Comparison of ENCODE assay signal across 1 cellular context in the genomic region with DNA sequence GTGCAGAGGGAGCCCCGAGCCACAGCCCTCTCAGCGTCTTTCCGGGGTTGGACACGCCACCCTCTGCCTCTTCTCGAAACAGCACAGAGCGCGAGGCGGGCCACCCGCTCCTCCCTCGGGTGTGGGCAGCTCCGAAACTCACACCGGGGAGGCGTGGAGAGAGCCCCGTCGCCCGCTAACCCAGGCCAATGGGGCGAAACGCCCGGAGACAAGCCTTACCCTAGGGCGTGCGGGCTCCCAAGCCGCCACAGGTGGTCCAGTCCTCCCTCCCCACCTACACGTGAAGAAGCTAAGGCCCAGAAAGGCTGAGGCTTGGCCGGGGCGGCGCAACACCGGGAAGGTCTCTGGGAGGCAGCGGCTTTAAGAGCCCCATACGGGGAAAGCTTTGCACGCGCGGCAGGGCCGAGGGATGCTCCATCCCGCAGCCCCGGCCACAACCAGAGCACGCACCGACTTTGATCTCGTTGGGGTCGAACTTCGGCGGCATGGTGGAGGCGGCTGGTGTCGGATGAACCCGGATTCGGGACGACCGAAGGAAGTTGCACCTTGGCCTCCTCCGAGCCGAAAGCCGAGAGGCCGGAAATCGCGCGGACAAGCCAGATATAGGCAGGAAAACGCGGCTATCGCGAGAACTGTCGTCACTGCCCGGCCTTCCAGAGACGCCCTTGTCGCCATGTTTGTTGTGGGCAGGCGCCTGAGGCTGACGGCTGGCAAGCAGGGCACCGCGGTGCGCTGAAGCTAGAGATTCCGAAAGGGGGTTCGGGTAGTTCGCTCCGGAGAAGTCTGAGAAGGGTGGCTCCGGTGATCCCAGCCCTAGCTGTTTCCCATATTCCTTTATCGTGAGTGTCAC.
TF ChIP-seq lines count a peak whose summit lies in the region.

A gene (plus strand): TSS at position 680 of the 850 bp plus-strand sequence. CDS start 3,018 bp downstream, outside the sequence.
A gene (minus strand): TSS at position 576 of the 850 bp plus-strand sequence. CDS start 89 bp downstream, at position 487.

TF ChIP-seq in HEK293, 187 proteins besides CTCF, POLR2A, EP300 and RAD21 (continued from another document and continues in another):
- TF ChIP-seq, protein P1, sequence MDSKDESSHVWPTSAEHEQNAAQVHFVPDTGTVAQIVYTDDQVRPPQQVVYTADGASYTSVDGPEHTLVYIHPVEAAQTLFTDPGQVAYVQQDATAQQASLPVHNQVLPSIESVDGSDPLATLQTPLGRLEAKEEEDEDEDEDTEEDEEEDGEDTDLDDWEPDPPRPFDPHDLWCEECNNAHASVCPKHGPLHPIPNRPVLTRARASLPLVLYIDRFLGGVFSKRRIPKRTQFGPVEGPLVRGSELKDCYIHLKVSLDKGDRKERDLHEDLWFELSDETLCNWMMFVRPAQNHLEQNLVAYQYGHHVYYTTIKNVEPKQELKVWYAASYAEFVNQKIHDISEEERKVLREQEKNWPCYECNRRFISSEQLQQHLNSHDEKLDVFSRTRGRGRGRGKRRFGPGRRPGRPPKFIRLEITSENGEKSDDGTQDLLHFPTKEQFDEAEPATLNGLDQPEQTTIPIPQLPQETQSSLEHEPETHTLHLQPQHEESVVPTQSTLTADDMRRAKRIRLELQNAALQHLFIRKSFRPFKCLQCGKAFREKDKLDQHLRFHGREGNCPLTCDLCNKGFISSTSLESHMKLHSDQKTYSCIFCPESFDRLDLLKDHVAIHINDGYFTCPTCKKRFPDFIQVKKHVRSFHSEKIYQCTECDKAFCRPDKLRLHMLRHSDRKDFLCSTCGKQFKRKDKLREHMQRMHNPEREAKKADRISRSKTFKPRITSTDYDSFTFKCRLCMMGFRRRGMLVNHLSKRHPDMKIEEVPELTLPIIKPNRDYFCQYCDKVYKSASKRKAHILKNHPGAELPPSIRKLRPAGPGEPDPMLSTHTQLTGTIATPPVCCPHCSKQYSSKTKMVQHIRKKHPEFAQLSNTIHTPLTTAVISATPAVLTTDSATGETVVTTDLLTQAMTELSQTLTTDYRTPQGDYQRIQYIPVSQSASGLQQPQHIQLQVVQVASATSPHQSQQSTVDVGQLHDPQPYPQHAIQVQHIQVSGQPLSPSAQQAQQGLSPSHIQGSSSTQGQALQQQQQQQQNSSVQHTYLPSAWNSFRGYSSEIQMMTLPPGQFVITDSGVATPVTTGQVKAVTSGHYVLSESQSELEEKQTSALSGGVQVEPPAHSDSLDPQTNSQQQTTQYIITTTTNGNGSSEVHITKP (tag by site-specific recombination; IDR thresholded peaks at IDR 0.05) = peak; percentile 79
- TF ChIP-seq HOXA7 (CRISPR knock-in tag; IDR thresholded peaks at IDR 0.05; ENCODE audit: borderline replicate concordance) = no peak
- TF ChIP-seq, protein P2, sequence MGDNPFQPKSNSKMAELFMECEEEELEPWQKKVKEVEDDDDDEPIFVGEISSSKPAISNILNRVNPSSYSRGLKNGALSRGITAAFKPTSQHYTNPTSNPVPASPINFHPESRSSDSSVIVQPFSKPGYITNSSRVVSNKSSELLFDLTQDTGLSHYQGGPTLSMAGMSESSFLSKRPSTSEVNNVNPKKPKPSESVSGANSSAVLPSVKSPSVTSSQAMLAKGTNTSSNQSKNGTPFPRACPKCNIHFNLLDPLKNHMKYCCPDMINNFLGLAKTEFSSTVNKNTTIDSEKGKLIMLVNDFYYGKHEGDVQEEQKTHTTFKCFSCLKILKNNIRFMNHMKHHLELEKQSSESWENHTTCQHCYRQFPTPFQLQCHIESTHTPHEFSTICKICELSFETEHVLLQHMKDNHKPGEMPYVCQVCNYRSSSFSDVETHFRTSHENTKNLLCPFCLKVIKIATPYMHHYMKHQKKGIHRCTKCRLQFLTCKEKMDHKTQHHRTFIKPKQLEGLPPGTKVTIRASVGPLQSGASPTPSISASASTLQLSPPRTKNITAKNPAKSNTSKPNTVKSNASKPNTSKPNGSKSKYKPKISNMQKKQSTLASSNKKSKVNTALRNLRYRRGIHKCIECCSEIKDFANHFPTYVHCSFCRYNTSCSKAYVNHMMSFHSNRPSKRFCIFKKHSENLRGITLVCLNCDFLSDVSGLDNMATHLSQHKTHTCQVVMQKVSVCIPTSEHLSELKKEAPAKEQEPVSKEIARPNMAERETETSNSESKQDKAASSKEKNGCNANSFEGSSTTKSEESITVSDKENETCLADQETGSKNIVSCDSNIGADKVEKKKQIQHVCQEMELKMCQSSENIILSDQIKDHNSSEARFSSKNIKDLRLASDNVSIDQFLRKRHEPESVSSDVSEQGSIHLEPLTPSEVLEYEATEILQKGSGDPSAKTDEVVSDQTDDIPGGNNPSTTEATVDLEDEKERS (tag by site-specific recombination; IDR thresholded peaks at IDR 0.05) = no peak
- TF ChIP-seq, protein P3, sequence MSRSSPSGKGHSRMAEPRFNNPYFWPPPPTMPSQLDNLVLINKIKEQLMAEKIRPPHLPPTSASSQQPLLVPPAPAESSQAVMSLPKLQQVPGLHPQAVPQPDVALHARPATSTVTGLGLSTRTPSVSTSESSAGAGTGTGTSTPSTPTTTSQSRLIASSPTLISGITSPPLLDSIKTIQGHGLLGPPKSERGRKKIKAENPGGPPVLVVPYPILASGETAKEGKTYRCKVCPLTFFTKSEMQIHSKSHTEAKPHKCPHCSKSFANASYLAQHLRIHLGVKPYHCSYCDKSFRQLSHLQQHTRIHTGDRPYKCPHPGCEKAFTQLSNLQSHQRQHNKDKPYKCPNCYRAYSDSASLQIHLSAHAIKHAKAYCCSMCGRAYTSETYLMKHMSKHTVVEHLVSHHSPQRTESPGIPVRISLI (tag by site-specific recombination; IDR thresholded peaks at IDR 0.05) = no peak
- no peak for TF ChIP-seq ZNF549 (tag by site-specific recombination; IDR thresholded peaks at IDR 0.05)
- TF ChIP-seq, protein P4, sequence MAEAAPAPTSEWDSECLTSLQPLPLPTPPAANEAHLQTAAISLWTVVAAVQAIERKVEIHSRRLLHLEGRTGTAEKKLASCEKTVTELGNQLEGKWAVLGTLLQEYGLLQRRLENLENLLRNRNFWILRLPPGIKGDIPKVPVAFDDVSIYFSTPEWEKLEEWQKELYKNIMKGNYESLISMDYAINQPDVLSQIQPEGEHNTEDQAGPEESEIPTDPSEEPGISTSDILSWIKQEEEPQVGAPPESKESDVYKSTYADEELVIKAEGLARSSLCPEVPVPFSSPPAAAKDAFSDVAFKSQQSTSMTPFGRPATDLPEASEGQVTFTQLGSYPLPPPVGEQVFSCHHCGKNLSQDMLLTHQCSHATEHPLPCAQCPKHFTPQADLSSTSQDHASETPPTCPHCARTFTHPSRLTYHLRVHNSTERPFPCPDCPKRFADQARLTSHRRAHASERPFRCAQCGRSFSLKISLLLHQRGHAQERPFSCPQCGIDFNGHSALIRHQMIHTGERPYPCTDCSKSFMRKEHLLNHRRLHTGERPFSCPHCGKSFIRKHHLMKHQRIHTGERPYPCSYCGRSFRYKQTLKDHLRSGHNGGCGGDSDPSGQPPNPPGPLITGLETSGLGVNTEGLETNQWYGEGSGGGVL (tag by site-specific recombination; IDR thresholded peaks at IDR 0.05) = no peak
- TF ChIP-seq, protein P5, sequence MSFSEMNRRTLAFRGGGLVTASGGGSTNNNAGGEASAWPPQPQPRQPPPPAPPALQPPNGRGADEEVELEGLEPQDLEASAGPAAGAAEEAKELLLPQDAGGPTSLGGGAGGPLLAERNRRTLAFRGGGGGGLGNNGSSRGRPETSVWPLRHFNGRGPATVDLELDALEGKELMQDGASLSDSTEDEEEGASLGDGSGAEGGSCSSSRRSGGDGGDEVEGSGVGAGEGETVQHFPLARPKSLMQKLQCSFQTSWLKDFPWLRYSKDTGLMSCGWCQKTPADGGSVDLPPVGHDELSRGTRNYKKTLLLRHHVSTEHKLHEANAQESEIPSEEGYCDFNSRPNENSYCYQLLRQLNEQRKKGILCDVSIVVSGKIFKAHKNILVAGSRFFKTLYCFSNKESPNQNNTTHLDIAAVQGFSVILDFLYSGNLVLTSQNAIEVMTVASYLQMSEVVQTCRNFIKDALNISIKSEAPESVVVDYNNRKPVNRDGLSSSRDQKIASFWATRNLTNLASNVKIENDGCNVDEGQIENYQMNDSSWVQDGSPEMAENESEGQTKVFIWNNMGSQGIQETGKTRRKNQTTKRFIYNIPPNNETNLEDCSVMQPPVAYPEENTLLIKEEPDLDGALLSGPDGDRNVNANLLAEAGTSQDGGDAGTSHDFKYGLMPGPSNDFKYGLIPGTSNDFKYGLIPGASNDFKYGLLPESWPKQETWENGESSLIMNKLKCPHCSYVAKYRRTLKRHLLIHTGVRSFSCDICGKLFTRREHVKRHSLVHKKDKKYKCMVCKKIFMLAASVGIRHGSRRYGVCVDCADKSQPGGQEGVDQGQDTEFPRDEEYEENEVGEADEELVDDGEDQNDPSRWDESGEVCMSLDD (tag by site-specific recombination; IDR thresholded peaks at IDR 0.05) = peak; percentile 32
- TF ChIP-seq KLF9 (tag by site-specific recombination; IDR thresholded peaks at IDR 0.05; ENCODE audit: low read depth) = no peak; the same call in 1 of the 2 replicates
- TF ChIP-seq, protein P6, sequence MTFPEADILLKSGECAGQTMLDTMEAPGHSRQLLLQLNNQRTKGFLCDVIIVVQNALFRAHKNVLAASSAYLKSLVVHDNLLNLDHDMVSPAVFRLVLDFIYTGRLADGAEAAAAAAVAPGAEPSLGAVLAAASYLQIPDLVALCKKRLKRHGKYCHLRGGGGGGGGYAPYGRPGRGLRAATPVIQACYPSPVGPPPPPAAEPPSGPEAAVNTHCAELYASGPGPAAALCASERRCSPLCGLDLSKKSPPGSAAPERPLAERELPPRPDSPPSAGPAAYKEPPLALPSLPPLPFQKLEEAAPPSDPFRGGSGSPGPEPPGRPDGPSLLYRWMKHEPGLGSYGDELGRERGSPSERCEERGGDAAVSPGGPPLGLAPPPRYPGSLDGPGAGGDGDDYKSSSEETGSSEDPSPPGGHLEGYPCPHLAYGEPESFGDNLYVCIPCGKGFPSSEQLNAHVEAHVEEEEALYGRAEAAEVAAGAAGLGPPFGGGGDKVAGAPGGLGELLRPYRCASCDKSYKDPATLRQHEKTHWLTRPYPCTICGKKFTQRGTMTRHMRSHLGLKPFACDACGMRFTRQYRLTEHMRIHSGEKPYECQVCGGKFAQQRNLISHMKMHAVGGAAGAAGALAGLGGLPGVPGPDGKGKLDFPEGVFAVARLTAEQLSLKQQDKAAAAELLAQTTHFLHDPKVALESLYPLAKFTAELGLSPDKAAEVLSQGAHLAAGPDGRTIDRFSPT (tag by site-specific recombination; IDR thresholded peaks at IDR 0.05) = peak; percentile 71
- TF ChIP-seq ZNF239 (tag by site-specific recombination; IDR thresholded peaks at IDR 0.05) = 0 out of 2 replicates have a peak, but pooled peaks have one; percentile 40
- TF ChIP-seq ZNF555 (tag by site-specific recombination; conservative IDR thresholded peaks at IDR 0.05) = no peak
- TF ChIP-seq ZNF16 (tag by site-specific recombination; IDR thresholded peaks at IDR 0.05; ENCODE audit: low read depth) = no peak
- no peak; the same call in 1 of the 2 replicates for TF ChIP-seq ZNF664 (tag by site-specific recombination; IDR thresholded peaks at IDR 0.05)
- TF ChIP-seq, protein P7, sequence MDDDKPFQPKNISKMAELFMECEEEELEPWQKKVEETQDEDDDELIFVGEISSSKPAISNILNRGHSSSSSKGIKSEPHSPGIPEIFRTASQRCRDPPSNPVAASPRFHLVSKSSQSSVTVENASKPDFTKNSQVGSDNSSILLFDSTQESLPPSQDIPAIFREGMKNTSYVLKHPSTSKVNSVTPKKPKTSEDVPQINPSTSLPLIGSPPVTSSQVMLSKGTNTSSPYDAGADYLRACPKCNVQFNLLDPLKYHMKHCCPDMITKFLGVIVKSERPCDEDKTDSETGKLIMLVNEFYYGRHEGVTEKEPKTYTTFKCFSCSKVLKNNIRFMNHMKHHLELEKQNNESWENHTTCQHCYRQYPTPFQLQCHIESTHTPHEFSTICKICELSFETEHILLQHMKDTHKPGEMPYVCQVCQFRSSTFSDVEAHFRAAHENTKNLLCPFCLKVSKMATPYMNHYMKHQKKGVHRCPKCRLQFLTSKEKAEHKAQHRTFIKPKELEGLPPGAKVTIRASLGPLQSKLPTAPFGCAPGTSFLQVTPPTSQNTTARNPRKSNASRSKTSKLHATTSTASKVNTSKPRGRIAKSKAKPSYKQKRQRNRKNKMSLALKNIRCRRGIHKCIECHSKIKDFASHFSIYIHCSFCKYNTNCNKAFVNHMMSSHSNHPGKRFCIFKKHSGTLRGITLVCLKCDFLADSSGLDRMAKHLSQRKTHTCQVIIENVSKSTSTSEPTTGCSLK (tag by site-specific recombination; IDR thresholded peaks at IDR 0.05) = no peak
- TF ChIP-seq, protein P8, sequence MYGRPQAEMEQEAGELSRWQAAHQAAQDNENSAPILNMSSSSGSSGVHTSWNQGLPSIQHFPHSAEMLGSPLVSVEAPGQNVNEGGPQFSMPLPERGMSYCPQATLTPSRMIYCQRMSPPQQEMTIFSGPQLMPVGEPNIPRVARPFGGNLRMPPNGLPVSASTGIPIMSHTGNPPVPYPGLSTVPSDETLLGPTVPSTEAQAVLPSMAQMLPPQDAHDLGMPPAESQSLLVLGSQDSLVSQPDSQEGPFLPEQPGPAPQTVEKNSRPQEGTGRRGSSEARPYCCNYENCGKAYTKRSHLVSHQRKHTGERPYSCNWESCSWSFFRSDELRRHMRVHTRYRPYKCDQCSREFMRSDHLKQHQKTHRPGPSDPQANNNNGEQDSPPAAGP (tag by site-specific recombination; IDR thresholded peaks at IDR 0.05) = peak; percentile 81
- no peak for TF ChIP-seq ZNF558 (tag by site-specific recombination; IDR thresholded peaks at IDR 0.05)
- TF ChIP-seq ZNF791 (tag by site-specific recombination; IDR thresholded peaks at IDR 0.05) = no peak
- TF ChIP-seq, protein P9, sequence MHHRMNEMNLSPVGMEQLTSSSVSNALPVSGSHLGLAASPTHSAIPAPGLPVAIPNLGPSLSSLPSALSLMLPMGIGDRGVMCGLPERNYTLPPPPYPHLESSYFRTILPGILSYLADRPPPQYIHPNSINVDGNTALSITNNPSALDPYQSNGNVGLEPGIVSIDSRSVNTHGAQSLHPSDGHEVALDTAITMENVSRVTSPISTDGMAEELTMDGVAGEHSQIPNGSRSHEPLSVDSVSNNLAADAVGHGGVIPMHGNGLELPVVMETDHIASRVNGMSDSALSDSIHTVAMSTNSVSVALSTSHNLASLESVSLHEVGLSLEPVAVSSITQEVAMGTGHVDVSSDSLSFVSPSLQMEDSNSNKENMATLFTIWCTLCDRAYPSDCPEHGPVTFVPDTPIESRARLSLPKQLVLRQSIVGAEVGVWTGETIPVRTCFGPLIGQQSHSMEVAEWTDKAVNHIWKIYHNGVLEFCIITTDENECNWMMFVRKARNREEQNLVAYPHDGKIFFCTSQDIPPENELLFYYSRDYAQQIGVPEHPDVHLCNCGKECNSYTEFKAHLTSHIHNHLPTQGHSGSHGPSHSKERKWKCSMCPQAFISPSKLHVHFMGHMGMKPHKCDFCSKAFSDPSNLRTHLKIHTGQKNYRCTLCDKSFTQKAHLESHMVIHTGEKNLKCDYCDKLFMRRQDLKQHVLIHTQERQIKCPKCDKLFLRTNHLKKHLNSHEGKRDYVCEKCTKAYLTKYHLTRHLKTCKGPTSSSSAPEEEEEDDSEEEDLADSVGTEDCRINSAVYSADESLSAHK (tag by site-specific recombination; IDR thresholded peaks at IDR 0.05) = peak; percentile 34; the same call in 1 of the 2 replicates
- no peak for TF ChIP-seq ZNF530 (tag by site-specific recombination; IDR thresholded peaks at IDR 0.05; ENCODE audit: low read depth)
- TF ChIP-seq, protein P10, sequence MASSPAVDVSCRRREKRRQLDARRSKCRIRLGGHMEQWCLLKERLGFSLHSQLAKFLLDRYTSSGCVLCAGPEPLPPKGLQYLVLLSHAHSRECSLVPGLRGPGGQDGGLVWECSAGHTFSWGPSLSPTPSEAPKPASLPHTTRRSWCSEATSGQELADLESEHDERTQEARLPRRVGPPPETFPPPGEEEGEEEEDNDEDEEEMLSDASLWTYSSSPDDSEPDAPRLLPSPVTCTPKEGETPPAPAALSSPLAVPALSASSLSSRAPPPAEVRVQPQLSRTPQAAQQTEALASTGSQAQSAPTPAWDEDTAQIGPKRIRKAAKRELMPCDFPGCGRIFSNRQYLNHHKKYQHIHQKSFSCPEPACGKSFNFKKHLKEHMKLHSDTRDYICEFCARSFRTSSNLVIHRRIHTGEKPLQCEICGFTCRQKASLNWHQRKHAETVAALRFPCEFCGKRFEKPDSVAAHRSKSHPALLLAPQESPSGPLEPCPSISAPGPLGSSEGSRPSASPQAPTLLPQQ (tag by site-specific recombination; IDR thresholded peaks at IDR 0.05) = peak; percentile 69; the same call in 1 of the 2 replicates
- no peak for TF ChIP-seq ZNF785 (tag by site-specific recombination; IDR thresholded peaks at IDR 0.05)
- no peak for TF ChIP-seq ZNF112 (tag by site-specific recombination; IDR thresholded peaks at IDR 0.05)
